ENCODE assay signal across 22 cellular contexts in the genomic region with DNA sequence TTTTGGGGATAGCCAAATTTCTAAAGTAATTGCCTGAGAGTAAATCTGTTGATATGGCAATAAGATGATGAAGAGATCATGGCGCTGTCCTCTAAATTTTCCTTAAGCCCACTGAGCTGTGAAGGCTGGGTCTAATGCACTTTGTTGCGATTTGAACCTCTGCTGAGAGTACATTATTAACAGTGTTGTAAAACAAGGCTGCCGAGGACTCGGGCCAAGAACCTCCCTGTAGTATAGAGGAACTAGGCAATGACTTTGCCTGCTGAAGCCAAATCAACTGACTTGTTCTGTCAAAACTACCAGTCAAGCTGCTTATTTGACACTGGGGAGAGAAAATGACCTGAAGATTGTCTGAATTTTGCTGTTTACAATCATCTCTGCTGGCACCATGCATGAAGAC.
A peak's percentile ranks its signal among the peaks of the same experiment; 100 is the strongest.
DNase-seq lines count a peak whose midpoint lies in the region; ATAC-seq and TF ChIP-seq lines count a peak whose summit lies in the region.
"Had no signal": no experiment of that assay in that cellular context is flagged by ENCODE, and none has a peak within 500 bp of the region (broad histone marks: within the 10 kb centered on the region; RNA-seq: fewer than 3 reads in every experiment).

No MANE protein-coding gene starts in this region.

- H3K27me3 ChIP-seq in testis, result no peaks in the 10 kb centered on the region
- H3K27me3 ChIP-seq: BE2C; BLaER1 treated with 17β-estradiol and CSF1 and Interleukin-3, amounts not matched to agents 10 nM and 100 nM had no signal

- TF ChIP-seq CTCF in LNCaP clone FGC (IDR thresholded peaks at IDR 0.05; ENCODE audit: control insufficient read depth, extremely low read depth, insufficient read depth), result no peak
- TF ChIP-seq CTCF in testis (IDR thresholded peaks at IDR 0.05), result no peak

- H3K4me3 ChIP-seq in LNCaP clone FGC (ENCODE audit: low read depth, low read length) (no peak overlapping the region), testis (no peak overlapping the region)
- H3K4me3 ChIP-seq: A549; BLaER1 treated with 17β-estradiol and CSF1 and Interleukin-3, amounts not matched to agents 10 nM and 100 nM; GM23338 had no signal

- H3K36me3 ChIP-seq in testis (ENCODE audit: low read depth, missing control alignments), result no peaks in the 10 kb centered on the region
- H3K36me3 ChIP-seq: BE2C; BLaER1 treated with 17β-estradiol and CSF1 and Interleukin-3, amounts not matched to agents 10 nM and 100 nM had no signal

- peak; percentile 24 for DNase-seq in left ventricle myocardium superior
- DNase-seq in cardiac septum (ENCODE audit: low spot score), result no peak
- DNase-seq in LNCaP clone FGC (ENCODE audit: low read depth), result peak; percentile 14
- DNase-seq in cerebellum (ENCODE audit: low spot score), result peak; percentile 1
- peak; percentile 32 for DNase-seq in testis
- DNase-seq in NCI-H345 treated with DMSO at 0.1 percent for 48 hours (lab: John Stamatoyannopoulos, UW; ENCODE audit: unreplicated experiment), result no peak
- DNase-seq in pons (ENCODE audit: low spot score), result no peak
- DNase-seq: 8988T; ACHN; AML-193; BE2C; CD4-positive, alpha-beta T cell; CD8-positive, alpha-beta memory T cell; DMS 273 treated with DMSO at 0.1 percent for 48 hours; DMS79; EL; GF-D8; H9 had no signal

- ATAC-seq in left ventricle myocardium superior, result no peak
- ATAC-seq: A549, GM23338, HCT116 had no signal

- no peaks in the 10 kb centered on the region for H3K9me3 ChIP-seq in testis
- H3K9me3 ChIP-seq: A549; BE2C; BLaER1 treated with 17β-estradiol and CSF1 and Interleukin-3, amounts not matched to agents 10 nM and 100 nM had no signal

- no peak overlapping the region for H3K27ac ChIP-seq in testis
- H3K27ac ChIP-seq: A549; BLaER1 treated with 17β-estradiol and CSF1 and Interleukin-3, amounts not matched to agents 10 nM and 100 nM had no signal

- TF ChIP-seq POLR2A in testis (IDR thresholded peaks at IDR 0.05), result no peak

- 64 to 68% methylated on average over 4 of the region's 4 CpGs for WGBS in testis, 2 donors

- no peaks in the 10 kb centered on the region for H3K4me1 ChIP-seq in testis
- H3K4me1 ChIP-seq: A549; BE2C; BLaER1 treated with 17β-estradiol and CSF1 and Interleukin-3, amounts not matched to agents 10 nM and 100 nM had no signal

- intact Hi-C loops in left ventricle myocardium superior (cut with micrococcal nuclease) (no loop called here), cardiac septum (cut with DNase I) (no loop called here), testis (cut with DNase I; ENCODE audit: low total_unique reads) (no loop called here)

Comparison
In these comparisons a context has a peak if more than half of its experiments do, and no peak if none do; other contexts are left out.
1. DNase-seq: peak in left ventricle myocardium superior (single experiment), LNCaP clone FGC (single experiment), cerebellum (single experiment) and testis (single experiment); none in cardiac septum (single experiment), NCI-H345 treated with DMSO at 0.1 percent for 48 hours (single experiment) and pons (single experiment).